24 cellular contexts compared by ENCODE assay signal in genomic region chr7:31327071-31327470, GRCh38. TPM values are rescaled to one million over a fixed set of nuclear protein-coding genes. Genes with fewer than 3 reads are reported as not detected.
DNase-seq lines count a peak whose midpoint lies in the region; ATAC-seq, FAIRE-seq and TF ChIP-seq lines count a peak whose summit lies in the region.
"Had no signal": no experiment of that assay in that cellular context is flagged by ENCODE, and none has a peak within 500 bp of the region (broad histone marks: within the 10 kb centered on the region; RNA-seq: fewer than 3 reads in every experiment).

No MANE protein-coding gene starts in this region.

- no peak overlapping the region for H3K27ac ChIP-seq in left lung
- H3K27ac ChIP-seq: ascending aorta, esophagus muscularis mucosa, heart left ventricle, skin epidermis, testis had no signal

- H3K4me3 ChIP-seq in MG63 (no peak overlapping the region), bronchial epithelial cell (ENCODE audit: low read depth, low read length) (no peak overlapping the region), left lung (no peak overlapping the region)
- H3K4me3 ChIP-seq: ascending aorta, esophagus muscularis mucosa, heart left ventricle, skin epidermis, testis had no signal

- peak; percentile 68 for DNase-seq in ELF-1 (ENCODE audit: low read depth, low spot score)
- peak; percentile 21 for DNase-seq in MG63
- peak; percentile 85 for DNase-seq in bronchial epithelial cell (ENCODE audit: low read depth)
- no peak for DNase-seq in left lung
- DNase-seq in NCI-H2171 treated with DMSO at 0.1 percent for 48 hours (lab: John Stamatoyannopoulos, UW), result no peak
- DNase-seq in NCI-H526 treated with DMSO at 0.1 percent for 48 hours (lab: John Stamatoyannopoulos, UW), result no peak
- no peak for DNase-seq in activated naive CD8-positive, alpha-beta T cell treated with anti-CD3 and anti-CD28 coated beads, Interleukin-2, amount 50 U/mL, for 24 hours
- no peak for DNase-seq in foreskin melanocyte
- DNase-seq: activated CD8-positive, alpha-beta memory T cell treated with anti-CD3 and anti-CD28 coated beads, Interleukin-2, amount 50 U/mL, for 48 hours; activated naive CD4-positive, alpha-beta T cell; AML-193; heart left ventricle; HFFc6; NCI-H1092 treated with DMSO at 0.1 percent for 48 hours; Right ventricle myocardium superior; T-helper 2 cell; testis had no signal

- H3K9me3 Mint-ChIP-seq in activated naive CD8-positive, alpha-beta T cell treated with anti-CD3 and anti-CD28 coated beads, Interleukin-2, amount 50 U/mL, for 24 hours, result peaks cover 15% of the 10 kb centered on the region

- no peaks in the 10 kb centered on the region for H3K9me3 ChIP-seq in MG63
- no peaks in the 10 kb centered on the region for H3K9me3 ChIP-seq in left lung
- H3K9me3 ChIP-seq: ascending aorta, esophagus muscularis mucosa, testis had no signal

- ATAC-seq in left lung, result peak; percentile 31
- no peak for ATAC-seq in activated naive CD8-positive, alpha-beta T cell treated with anti-CD3 and anti-CD28 coated beads, Interleukin-2, amount 50 U/mL, for 24 hours
- ATAC-seq: heart left ventricle had no signal

- H3K36me3 Mint-ChIP-seq in activated naive CD8-positive, alpha-beta T cell treated with anti-CD3 and anti-CD28 coated beads, Interleukin-2, amount 50 U/mL, for 24 hours (ENCODE audit: low read depth), result no peaks in the 10 kb centered on the region

- no peaks in the 10 kb centered on the region for H3K27me3 Mint-ChIP-seq in activated naive CD8-positive, alpha-beta T cell treated with anti-CD3 and anti-CD28 coated beads, Interleukin-2, amount 50 U/mL, for 24 hours

- H3K4me3 Mint-ChIP-seq in activated naive CD8-positive, alpha-beta T cell treated with anti-CD3 and anti-CD28 coated beads, Interleukin-2, amount 50 U/mL, for 24 hours, result no peak overlapping the region
- H3K4me3 Mint-ChIP-seq: HFFc6 had no signal

- no peak for FAIRE-seq in bronchial epithelial cell (lab: Jason Lieb, UNC)
- FAIRE-seq: D721Med, GM18507 had no signal

- no peak for TF ChIP-seq CTCF in bronchial epithelial cell (IDR thresholded peaks at IDR 0.05; ENCODE audit: insufficient read depth, low read length, severe bottlenecking)
- TF ChIP-seq CTCF in left lung (IDR thresholded peaks at IDR 0.05), result no peak

- H3K4me1 Mint-ChIP-seq in activated naive CD8-positive, alpha-beta T cell treated with anti-CD3 and anti-CD28 coated beads, Interleukin-2, amount 50 U/mL, for 24 hours, result no peaks in the 10 kb centered on the region

- no peaks in the 10 kb centered on the region for H3K27me3 ChIP-seq in MG63
- no peaks in the 10 kb centered on the region for H3K27me3 ChIP-seq in bronchial epithelial cell (ENCODE audit: control insufficient read depth, insufficient read depth, low read length)
- no peaks in the 10 kb centered on the region for H3K27me3 ChIP-seq in left lung
- H3K27me3 ChIP-seq: ascending aorta, testis had no signal

- H3K36me3 ChIP-seq in MG63 (no peaks in the 10 kb centered on the region), bronchial epithelial cell (ENCODE audit: control insufficient read depth, insufficient read depth, low read length) (no peaks in the 10 kb centered on the region), left lung (no peaks in the 10 kb centered on the region)
- H3K36me3 ChIP-seq: ascending aorta, esophagus muscularis mucosa, heart left ventricle had no signal

- H3K27ac Mint-ChIP-seq in activated naive CD8-positive, alpha-beta T cell treated with anti-CD3 and anti-CD28 coated beads, Interleukin-2, amount 50 U/mL, for 24 hours, result no peak overlapping the region
- H3K27ac Mint-ChIP-seq: HFFc6 had no signal

- intact Hi-C loops in left lung (cut with DNase I), result no loop called here

- H3K4me1 ChIP-seq in left lung, result no peaks in the 10 kb centered on the region
- H3K4me1 ChIP-seq: ascending aorta, esophagus muscularis mucosa, heart left ventricle, testis had no signal

RNA-seq across cellular contexts. Expression of gene NEUROD6, which starts 13.5 kb away (rescaled TPM):
- not detected in 2 replicates for total RNA-seq in MG63 (2014; rRNA removed; shearing (Covaris generic); ENCODE audit: low replicate concordance)
- total RNA-seq in bronchial epithelial cell (not detected in 2 replicates), left lung (not detected)
- total RNA-seq: ascending aorta, dermis microvascular lymphatic vessel endothelial cell, esophagus muscularis mucosa, heart left ventricle, HFFc6, omental fat pad, Right ventricle myocardium superior, testis had no signal

Comparison
In these comparisons a context has a peak if more than half of its experiments do, and no peak if none do; other contexts are left out.
1. DNase-seq: peak in ELF-1 (single experiment), MG63 (single experiment) and bronchial epithelial cell (single experiment); none in left lung (0 of 2), NCI-H2171 treated with DMSO at 0.1 percent for 48 hours (single experiment), NCI-H526 treated with DMSO at 0.1 percent for 48 hours (single experiment), activated naive CD8-positive, alpha-beta T cell treated with anti-CD3 and anti-CD28 coated beads, Interleukin-2, amount 50 U/mL, for 24 hours (single experiment) and foreskin melanocyte (single experiment).